10 cellular contexts compared by ENCODE assay signal in the genomic region with DNA sequence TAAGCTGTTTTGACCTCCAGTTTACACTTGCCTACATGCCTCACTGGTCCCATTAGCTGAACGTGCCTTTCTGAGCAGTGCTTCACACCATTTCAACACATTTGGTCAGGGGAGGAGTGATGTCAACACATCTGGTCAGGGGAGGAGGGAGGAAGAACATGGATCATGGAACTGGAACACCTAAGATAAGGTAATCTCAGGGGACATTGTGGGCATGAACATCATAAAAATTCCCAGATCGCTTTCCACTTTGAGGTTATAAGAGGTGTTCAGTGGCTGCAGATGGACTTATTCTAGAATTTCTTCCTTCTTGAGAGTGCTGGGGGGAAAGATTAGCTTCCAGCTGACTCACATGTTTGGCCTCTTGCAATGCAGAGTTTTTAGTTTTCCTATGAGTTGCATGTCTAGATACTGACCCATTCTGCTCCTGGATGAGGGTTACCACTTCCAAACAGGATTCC. TPM values are rescaled to one million over a fixed set of nuclear protein-coding genes. Genes with fewer than 3 reads are reported as not detected.
DNase-seq lines count a peak whose midpoint lies in the region; ATAC-seq and TF ChIP-seq lines count a peak whose summit lies in the region.
"Had no signal": no experiment of that assay in that cellular context is flagged by ENCODE, and none has a peak within 500 bp of the region (broad histone marks: within the 10 kb centered on the region; RNA-seq: fewer than 3 reads in every experiment).

No MANE protein-coding gene starts in this region.

- CTCF ChIA-PET in SK-N-SH (lab: Yijun Ruan, JAX), result interaction anchor here (1.4 kb wide), 2 partner anchors 11 to 31 kb away, joined by 3 to 5 read pairs; no protein-coding TSS in a partner anchor

- H3K27me3 Mint-ChIP-seq in stimulated activated naive B cell treated with anti-CD40 and anti-IgM and Interleukin-4, amounts not matched to agents 10 μg/mL and 1 μg/mL and 100 μg/mL, for 72 hours, result no peaks in the 10 kb centered on the region

- no peak overlapping the region; the same call in 1 of the 2 replicates for H3K9ac ChIP-seq in SK-N-SH

- H3K27me3 ChIP-seq in SK-N-SH (ENCODE audit: insufficient read depth), result no peaks in the 10 kb centered on the region
- H3K27me3 ChIP-seq in tibial artery, result no peaks in the 10 kb centered on the region

- H2AFZ ChIP-seq in SK-N-SH (ENCODE audit: low read depth), result no peak overlapping the region

- peaks cover 69% of the 10 kb centered on the region for H3K79me2 ChIP-seq in SK-N-SH (ENCODE audit: insufficient read depth)

- H3K9me2 ChIP-seq in SK-N-SH, result no peaks in the 10 kb centered on the region

- H4K20me1 ChIP-seq in SK-N-SH (ENCODE audit: insufficient read depth), result peaks cover 24% of the 10 kb centered on the region; the same call in 1 of the 2 replicates

- peaks cover 23% of the 10 kb centered on the region for H3F3A ChIP-seq in SK-N-SH (replicated peaks; ENCODE audit: insufficient read depth)

- H3K27ac Mint-ChIP-seq in stimulated activated naive B cell treated with anti-CD40 and anti-IgM and Interleukin-4, amounts not matched to agents 10 μg/mL and 1 μg/mL and 100 μg/mL, for 72 hours, result peak overlapping the region; percentile 95

- peaks cover 47 to 56% of the 10 kb centered on the region in 2 donors for H3K36me3 Mint-ChIP-seq in stimulated activated naive B cell treated with anti-CD40 and anti-IgM and Interleukin-4, amounts not matched to agents 10 μg/mL and 1 μg/mL and 100 μg/mL, for 72 hours

- no peaks in the 10 kb centered on the region for H3K9me3 Mint-ChIP-seq in stimulated activated naive B cell treated with anti-CD40 and anti-IgM and Interleukin-4, amounts not matched to agents 10 μg/mL and 1 μg/mL and 100 μg/mL, for 72 hours

- H3K9me3 ChIP-seq in SK-N-SH (no peaks in the 10 kb centered on the region), tibial artery (no peaks in the 10 kb centered on the region)

- peak overlapping the region; percentile 89 for H3K4me2 ChIP-seq in SK-N-SH

- no peak for TF ChIP-seq RAD21 in SK-N-SH (IDR thresholded peaks at IDR 0.05; ENCODE audit: low read length)

- peaks cover 15 to 24% of the 10 kb centered on the region in 2 experiments for H3K4me1 ChIP-seq in SK-N-SH (ENCODE audit: control insufficient read depth in 1 of 2, insufficient read depth in 2 of 2, low read depth in 1 of 2, low read length in 1 of 2)
- H3K4me1 ChIP-seq in tibial artery, result peaks cover 0 to 31% (median 17%) of the 10 kb centered on the region in 4 donors

- H3K27ac ChIP-seq in SK-N-SH (ENCODE audit: low read depth in 2 of 2, low read length in 1 of 2) (peak overlapping the region in 1 of 2 experiments; percentile 72; a peak in 2 of 4 replicates), tibial artery (no peak overlapping the region)

- TF ChIP-seq CTCF in SK-N-SH (IDR thresholded peaks at IDR 0.05) (no peak), tibial artery (IDR thresholded peaks at IDR 0.05) (no peak)

- 88% methylated on average over 2 of the region's 2 CpGs for WGBS in SK-N-SH (ENCODE audit: low lambda C conversion rate)

- no peak for TF ChIP-seq EP300 in SK-N-SH (IDR thresholded peaks at IDR 0.05; ENCODE audit: borderline replicate concordance in 1 of 2, low read depth in 1 of 2, low read length in 1 of 2)

- peaks cover 0 to 5% of the 10 kb centered on the region in 2 experiments for H3K36me3 ChIP-seq in SK-N-SH (replicated peaks in 1 of 2; ENCODE audit: control insufficient read depth in 1 of 2, insufficient read depth in 2 of 2, low read length in 1 of 2)
- no peaks in the 10 kb centered on the region for H3K36me3 ChIP-seq in tibial artery

- POLR2A ChIA-PET in SK-N-SH (lab: Yijun Ruan, JAX), result no interaction called here

- H3K4me3 Mint-ChIP-seq in stimulated activated naive B cell treated with anti-CD40 and anti-IgM and Interleukin-4, amounts not matched to agents 10 μg/mL and 1 μg/mL and 100 μg/mL, for 72 hours, result peak overlapping the region; percentile 90 to 93

- H3K4me1 Mint-ChIP-seq in stimulated activated naive B cell treated with anti-CD40 and anti-IgM and Interleukin-4, amounts not matched to agents 10 μg/mL and 1 μg/mL and 100 μg/mL, for 72 hours, result peaks cover 44 to 71% of the 10 kb centered on the region in 2 donors

- peak overlapping the region in 1 of 2 experiments; percentile 82; a peak in 2 of 4 replicates for H3K4me3 ChIP-seq in SK-N-SH (ENCODE audit: low read depth in 2 of 2, low read length in 1 of 2)
- no peak overlapping the region for H3K4me3 ChIP-seq in tibial artery

- peak; percentile 45 for DNase-seq in activated CD8-positive, alpha-beta memory T cell treated with anti-CD3 and anti-CD28 coated beads for 24 hours
- no peak for DNase-seq in activated CD8-positive, alpha-beta memory T cell treated with anti-CD3 and anti-CD28 coated beads, Interleukin-2, amount 50 U/mL, for 48 hours
- no peak for DNase-seq in SK-N-SH
- DNase-seq in fibroblast of peridontal ligament (ENCODE audit: extremely low read depth), result peak; percentile 74
- DNase-seq in stimulated activated naive B cell treated with anti-CD40 and anti-IgM and Interleukin-4, amounts not matched to agents 10 μg/mL and 1 μg/mL and 100 μg/mL, for 72 hours, result no peak
- no peak for DNase-seq in NCI-H82 (lab: John Stamatoyannopoulos, UW)
- DNase-seq in GOT3 (lab: John Stamatoyannopoulos, UW), result no peak
- no peak for DNase-seq in tibial artery
- DNase-seq: amygdala, left ventricle myocardium superior had no signal

- peak in 1 of 2 donors; percentile 41 for ATAC-seq in stimulated activated naive B cell treated with anti-CD40 and anti-IgM and Interleukin-4, amounts not matched to agents 10 μg/mL and 1 μg/mL and 100 μg/mL, for 72 hours (replicated peaks)
- ATAC-seq: left ventricle myocardium superior had no signal

- intact Hi-C loops in tibial artery (cut with DNase I; ENCODE audit: low total_unique reads), result loop anchor here (10.0 kb wide), 1 partner anchor 272 kb away; the partner anchor contains the start of gene TOR1AIP1

TF ChIP-seq in SK-N-SH, 30 proteins besides CTCF, POLR2A, EP300 and RAD21:
- no peak for TF ChIP-seq GATA2 (CRISPR knock-in tag; IDR thresholded peaks at IDR 0.05)
- TF ChIP-seq EZH2phosphoT487 (IDR thresholded peaks at IDR 0.05; ENCODE audit: borderline replicate concordance, low read depth), result no peak
- TF ChIP-seq CHD2 (IDR thresholded peaks at IDR 0.05; ENCODE audit: low read length, partially characterized antibody), result no peak
- TF ChIP-seq FOXM1 (IDR thresholded peaks at IDR 0.05; ENCODE audit: low read depth), result no peak
- TF ChIP-seq, protein P1, sequence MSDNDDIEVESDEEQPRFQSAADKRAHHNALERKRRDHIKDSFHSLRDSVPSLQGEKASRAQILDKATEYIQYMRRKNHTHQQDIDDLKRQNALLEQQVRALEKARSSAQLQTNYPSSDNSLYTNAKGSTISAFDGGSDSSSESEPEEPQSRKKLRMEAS (IDR thresholded peaks at IDR 0.05; ENCODE audit: low read depth), result peak; percentile 50; the same call in 1 of the 2 replicates
- no peak for TF ChIP-seq NFIC (IDR thresholded peaks at IDR 0.05; ENCODE audit: borderline replicate concordance)
- TF ChIP-seq RFX5 (IDR thresholded peaks at IDR 0.05; ENCODE audit: low read length), result no peak
- peak; percentile 27 for TF ChIP-seq JUND (IDR thresholded peaks at IDR 0.05)

RNA-seq across cellular contexts. Expression of gene QSOX1, which starts 2.0 kb away (rescaled TPM):
- polyA plus RNA-seq in SK-N-SH (2012; rRNA removed), result 307 and 359 TPM in 2 replicates
- polyA plus RNA-seq in SK-N-SH (2012; cell fraction: cytosol; rRNA removed), result 181 and 270 TPM in 2 replicates
- polyA plus RNA-seq in SK-N-SH (2012; cell fraction: nucleus; rRNA removed), result 436 and 654 TPM in 2 replicates

Comparison
In these comparisons a context has a peak if more than half of its experiments do, and no peak if none do; other contexts are left out.
1. DNase-seq: peak in activated CD8-positive, alpha-beta memory T cell treated with anti-CD3 and anti-CD28 coated beads for 24 hours (single experiment) and fibroblast of peridontal ligament (single experiment); none in activated CD8-positive, alpha-beta memory T cell treated with anti-CD3 and anti-CD28 coated beads, Interleukin-2, amount 50 U/mL, for 48 hours (single experiment), SK-N-SH (single experiment), stimulated activated naive B cell treated with anti-CD40 and anti-IgM and Interleukin-4, amounts not matched to agents 10 μg/mL and 1 μg/mL and 100 μg/mL, for 72 hours (single experiment), NCI-H82 (single experiment), GOT3 (single experiment) and tibial artery (0 of 2).